In genomic region chr7:157613575-157614322, GRCh38 we compare ENCODE assay signal across 10 cellular contexts.
A peak's percentile ranks its signal among the peaks of the same experiment; 100 is the strongest.
DNase-seq lines count a peak whose midpoint lies in the region; ATAC-seq, FAIRE-seq and TF ChIP-seq lines count a peak whose summit lies in the region.
"Had no signal": no experiment of that assay in that cellular context is flagged by ENCODE, and none has a peak within 500 bp of the region (broad histone marks: within the 10 kb centered on the region; RNA-seq: fewer than 3 reads in every experiment).

No MANE protein-coding gene starts in this region.

- ATAC-seq in right lobe of liver (no peak), HepG2 (no peak)
- ATAC-seq: HCT116 had no signal

- no TSS peak for BruUV-seq in HepG2 (replicated peaks; lab: Mats Ljungman, UMichigan)

- in situ Hi-C loops in HepG2 (cut with HindIII; ENCODE audit: extremely low pct_ligation_motif_present, low pct_unique_long_range_greater_than_20kb), result no loop called here

- no peaks in the 10 kb centered on the region for H3K9me3 Mint-ChIP-seq in neural progenitor cell

- H3K27me3 Mint-ChIP-seq in neural progenitor cell (ENCODE audit: insufficient read depth, low read depth), result peaks cover 8% of the 10 kb centered on the region

- H3K4me1 Mint-ChIP-seq in neural progenitor cell, result peaks cover 3% of the 10 kb centered on the region

- H3K9ac ChIP-seq in HepG2 (ENCODE audit: insufficient read depth, low read depth, low read length) (no peak overlapping the region), neural progenitor cell (no peak overlapping the region)

- H3K4me3 ChIP-seq in right lobe of liver, result peak overlapping the region; percentile 15 to 36 (median 30)
- no peak overlapping the region for H3K4me3 ChIP-seq in HepG2 (replicated peaks in 1 of 3; ENCODE audit: insufficient read depth in 1 of 3, low read depth in 2 of 3, low read length in 3 of 3)
- peak overlapping the region; percentile 64 for H3K4me3 ChIP-seq in effector memory CD4-positive, alpha-beta T cell (ENCODE audit: insufficient read depth, low read depth, low read length, poor library complexity, severe bottlenecking)
- H3K4me3 ChIP-seq in neural progenitor cell, result no peak overlapping the region

- TF ChIP-seq RAD21 in HepG2 (CRISPR knock-in tag; IDR thresholded peaks at IDR 0.05), result no peak

- peak overlapping the region; percentile 78 for H3K27ac Mint-ChIP-seq in neural progenitor cell

- H3K9me3 ChIP-seq in right lobe of liver (no peaks in the 10 kb centered on the region), HepG2 (ENCODE audit: low read length) (no peaks in the 10 kb centered on the region), neural progenitor cell (ENCODE audit: low read depth) (no peaks in the 10 kb centered on the region)
- H3K9me3 ChIP-seq in effector memory CD4-positive, alpha-beta T cell (ENCODE audit: control insufficient read depth, low read length), result no peaks in the 10 kb centered on the region
- H3K9me3 ChIP-seq: BE2C had no signal

- H3K27ac ChIP-seq in right lobe of liver (no peak overlapping the region), HepG2 (ENCODE audit: extremely low read length, insufficient read depth, low read length) (no peak overlapping the region), neural progenitor cell (no peak overlapping the region), caudate nucleus (ENCODE audit: low read depth, low read length) (no peak overlapping the region)
- H3K27ac ChIP-seq in effector memory CD4-positive, alpha-beta T cell (ENCODE audit: insufficient read depth, low read length, poor library complexity, severe bottlenecking), result peak overlapping the region; percentile 45

- H3K4me1 ChIP-seq in right lobe of liver (peaks cover 0 to 4% (median 0%) of the 10 kb centered on the region in 4 donors), HepG2 (ENCODE audit: insufficient read depth, low read length) (no peaks in the 10 kb centered on the region), neural progenitor cell (no peaks in the 10 kb centered on the region)
- peaks cover 10% of the 10 kb centered on the region for H3K4me1 ChIP-seq in effector memory CD4-positive, alpha-beta T cell (ENCODE audit: control insufficient read depth, insufficient read depth, low read length, poor library complexity, severe bottlenecking)
- H3K4me1 ChIP-seq: BE2C had no signal

- 64% methylated on average over 6 of the region's 51 CpGs for WGBS in right lobe of liver (ENCODE audit: insufficient coverage, low coverage, low lambda C conversion rate, missing lambda C conversion rate)
- 68% methylated on average over 50 of the region's 51 CpGs for WGBS in HepG2 (ENCODE audit: low lambda C conversion rate)

- H3K36me3 ChIP-seq in right lobe of liver (no peaks in the 10 kb centered on the region), HepG2 (replicated peaks in 1 of 2; ENCODE audit: control insufficient read depth in 1 of 2, insufficient read depth in 2 of 2, low read length in 2 of 2) (no peaks in the 10 kb centered on the region), neural progenitor cell (no peaks in the 10 kb centered on the region)
- no peaks in the 10 kb centered on the region for H3K36me3 ChIP-seq in effector memory CD4-positive, alpha-beta T cell (ENCODE audit: control insufficient read depth, insufficient read depth, low read length)
- H3K36me3 ChIP-seq: BE2C had no signal

- no peaks in the 10 kb centered on the region for H3F3A ChIP-seq in neural progenitor cell (ENCODE audit: low read depth)

- DNase-seq in right lobe of liver (no peak), HepG2 (ENCODE audit: low spot score) (no peak), neural progenitor cell (ENCODE audit: low spot score) (no peak), NOMO-1 treated with DMSO at 0.1 percent for 48 hours (lab: John Stamatoyannopoulos, UW; ENCODE audit: unreplicated experiment) (no peak), caudate nucleus (lab: John Stamatoyannopoulos, UW) (no peak), GM19239 (ENCODE audit: insufficient read length, low spot score) (no peak), T1000 (lab: John Stamatoyannopoulos, UW) (no peak)
- DNase-seq in effector memory CD4-positive, alpha-beta T cell, result no peak
- DNase-seq: BE2C had no signal

- TF ChIP-seq POLR2A in right lobe of liver (IDR thresholded peaks at IDR 0.05) (no peak), HepG2 (IDR thresholded peaks at IDR 0.05; ENCODE audit: insufficient read depth in 1 of 2, low read depth in 2 of 2, low read length in 2 of 2) (no peak)

- H4K20me1 ChIP-seq in HepG2 (ENCODE audit: insufficient read depth, low read length) (no peaks in the 10 kb centered on the region), neural progenitor cell (ENCODE audit: low read depth) (no peaks in the 10 kb centered on the region)

- H3K27me3 ChIP-seq in right lobe of liver (no peaks in the 10 kb centered on the region), HepG2 (ENCODE audit: control insufficient read depth in 1 of 2, insufficient read depth in 2 of 2, low read length in 2 of 2) (peaks cover 2 to 54% of the 10 kb centered on the region in 2 experiments; a peak in 4 of 5 replicates), neural progenitor cell (peaks cover 23% of the 10 kb centered on the region)
- no peaks in the 10 kb centered on the region for H3K27me3 ChIP-seq in effector memory CD4-positive, alpha-beta T cell (replicated peaks; ENCODE audit: control insufficient read depth, insufficient read depth, low read length, poor library complexity, severe bottlenecking)
- H3K27me3 ChIP-seq: BE2C had no signal

- no peak for TF ChIP-seq CTCF in right lobe of liver (IDR thresholded peaks at IDR 0.05)
- no peak for TF ChIP-seq CTCF in HepG2 (CRISPR knock-in tag; IDR thresholded peaks at IDR 0.05)
- no peak for TF ChIP-seq CTCF in neural progenitor cell (IDR thresholded peaks at IDR 0.05)

- FAIRE-seq in HepG2 (lab: Jason Lieb, UNC) (no peak), GM19239 (lab: Jason Lieb, UNC) (no peak)

- intact Hi-C loops in right lobe of liver (cut with DNase I) (no loop called here), HepG2 (cut with micrococcal nuclease; ENCODE audit: unreplicated experiment) (no loop called here)

- CTCF ChIA-PET in HepG2 (lab: Yijun Ruan, JAX; ENCODE audit: low intra/inter-chr PET ratio, low total read pairs), result no interaction called here

- H3K36me3 Mint-ChIP-seq in neural progenitor cell, result peaks cover 51% of the 10 kb centered on the region

- H3K4me3 Mint-ChIP-seq in neural progenitor cell, result peak overlapping the region; percentile 0

- no peak for TF ChIP-seq EP300 in HepG2 (IDR thresholded peaks at IDR 0.05; ENCODE audit: low read depth in 2 of 2, low read length in 2 of 2)
- no peak for TF ChIP-seq EP300 in HepG2 (CRISPR knock-in tag; IDR thresholded peaks at IDR 0.05; ENCODE audit: borderline replicate concordance)

- H3K4me2 ChIP-seq in HepG2 (ENCODE audit: low read depth, low read length), result no peak overlapping the region
- H3K4me2 ChIP-seq in neural progenitor cell, result peak overlapping the region; percentile 42

- POLR2A ChIA-PET in HepG2 (lab: Yijun Ruan, JAX), result no interaction called here

- no peak overlapping the region for H2AFZ ChIP-seq in HepG2 (ENCODE audit: low read length)
- H2AFZ ChIP-seq in neural progenitor cell (replicated peaks), result no peak overlapping the region

- H3K79me2 ChIP-seq in HepG2 (ENCODE audit: insufficient read depth, low read length) (no peaks in the 10 kb centered on the region), neural progenitor cell (ENCODE audit: low read depth) (no peaks in the 10 kb centered on the region)

TF ChIP-seq in HepG2, 621 proteins besides CTCF, POLR2A, EP300 and RAD21:
- TF ChIP-seq BCL3 (CRISPR knock-in tag; IDR thresholded peaks at IDR 0.05), result no peak
- no peak for TF ChIP-seq ARID3A (IDR thresholded peaks at IDR 0.05; ENCODE audit: low read depth, low read length)
- TF ChIP-seq TBX2 (CRISPR knock-in tag; IDR thresholded peaks at IDR 0.05; ENCODE audit: borderline replicate concordance), result no peak
- TF ChIP-seq ZNF367 (CRISPR knock-in tag; IDR thresholded peaks at IDR 0.05; ENCODE audit: borderline replicate concordance), result no peak

Comparison
In these comparisons a context has a peak if more than half of its experiments do, and no peak if none do; other contexts are left out.
1. H3K4me3 ChIP-seq: peak in right lobe of liver (3 of 3) and effector memory CD4-positive, alpha-beta T cell (single experiment); none in HepG2 (0 of 3) and neural progenitor cell (single experiment).